In the genomic region with DNA sequence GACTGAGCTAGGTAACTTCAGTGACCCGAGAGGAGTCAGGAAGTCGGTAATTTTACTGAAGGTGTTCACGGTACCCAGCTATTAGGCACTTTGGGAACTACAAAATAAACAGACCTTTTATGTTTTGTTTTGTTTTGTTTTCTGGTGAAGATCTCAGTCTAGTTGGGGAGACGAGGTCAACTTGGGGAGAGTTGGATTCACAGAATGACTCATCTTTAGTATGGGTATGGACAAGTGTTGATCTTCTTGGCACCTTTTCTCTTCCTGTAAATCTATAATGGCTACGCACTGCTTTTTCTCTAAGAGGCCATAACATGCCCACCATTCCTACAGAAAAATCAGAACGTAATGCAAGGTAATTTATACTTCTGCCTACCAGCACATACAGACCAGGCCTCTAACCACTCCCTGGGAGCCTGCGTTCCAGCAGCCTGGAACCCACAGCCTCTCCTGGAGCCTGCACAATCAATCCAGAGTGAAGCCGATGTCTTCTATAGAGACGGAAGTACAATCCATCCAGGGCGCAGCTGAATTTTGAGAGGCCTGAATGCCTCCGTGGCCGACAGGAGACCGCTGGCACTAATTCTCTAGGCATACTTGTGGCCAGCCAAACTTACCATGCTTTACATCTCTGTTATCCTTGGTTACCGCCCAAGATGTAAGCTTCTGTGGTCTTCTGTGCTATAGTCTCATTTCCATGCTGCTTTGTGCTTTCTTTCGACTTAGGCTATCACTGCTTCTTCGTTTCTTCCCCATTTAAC, we compare ENCODE assay signal across 8 cellular contexts. TPM values are rescaled to one million over a fixed set of nuclear protein-coding genes. Genes with fewer than 3 reads are reported as not detected.
A peak's percentile ranks its signal among the peaks of the same experiment; 100 is the strongest.
DNase-seq lines count a peak whose midpoint lies in the region; ATAC-seq and TF ChIP-seq lines count a peak whose summit lies in the region.

No MANE protein-coding gene starts in this region.

- DNase-seq in HK-2 (ENCODE audit: unreplicated experiment) (peak; percentile 30), WTC11 (ENCODE audit: low spot score) (no peak), esophagus squamous epithelium (lab: John Stamatoyannopoulos, UW) (no peak)
- no peak for DNase-seq in natural killer cell treated with Interleukin-12 subunit alpha and Interleukin-12 subunit beta and Interleukin-15 and Interleukin-18, amount 100 ng/mL, for 72 hours (ENCODE audit: low spot score)
- no peak for DNase-seq in effector CD4-positive, alpha-beta T cell

- CTCF ChIA-PET in WTC11 (lab: Charles Lee) = interaction anchor here (0.9 to 1.1 kb wide), 2 partner anchors 46 to 156 kb away, joined by 3 read pairs; no protein-coding TSS in a partner anchor

- no peaks in the 10 kb centered on the region for H3K27me3 ChIP-seq in BLaER1 treated with 17β-estradiol and CSF1 and Interleukin-3, amounts not matched to agents 10 nM and 100 nM
- no peaks in the 10 kb centered on the region for H3K27me3 ChIP-seq in esophagus squamous epithelium

- H3K27ac ChIP-seq in BLaER1 treated with 17β-estradiol and CSF1 and Interleukin-3, amounts not matched to agents 10 nM and 100 nM = peak overlapping the region; percentile 80 to 90 (median 86)
- H3K27ac ChIP-seq in esophagus squamous epithelium = peak overlapping the region; percentile 88 to 94 (median 93)

- peak overlapping the region; percentile 67 to 93 (median 78) for H3K4me3 ChIP-seq in BLaER1 treated with 17β-estradiol and CSF1 and Interleukin-3, amounts not matched to agents 10 nM and 100 nM
- peak overlapping the region; percentile 65 to 93 (median 84) for H3K4me3 ChIP-seq in esophagus squamous epithelium

- peak overlapping the region; percentile 99 for H3K27ac Mint-ChIP-seq in WTC11
- peak overlapping the region; percentile 93 to 99 for H3K27ac Mint-ChIP-seq in natural killer cell treated with Interleukin-12 subunit alpha and Interleukin-12 subunit beta and Interleukin-15 and Interleukin-18, amount 100 ng/mL, for 72 hours

- peaks cover 0 to 25% (median 6%) of the 10 kb centered on the region in 11 experiments; a peak in 7 of 22 replicates for H3K36me3 ChIP-seq in BLaER1 treated with 17β-estradiol and CSF1 and Interleukin-3, amounts not matched to agents 10 nM and 100 nM
- peaks cover 0 to 27% (median 0%) of the 10 kb centered on the region in 3 donors for H3K36me3 ChIP-seq in esophagus squamous epithelium

- H3K9me3 Mint-ChIP-seq in WTC11 = no peaks in the 10 kb centered on the region
- no peaks in the 10 kb centered on the region for H3K9me3 Mint-ChIP-seq in natural killer cell treated with Interleukin-12 subunit alpha and Interleukin-12 subunit beta and Interleukin-15 and Interleukin-18, amount 100 ng/mL, for 72 hours

- POLR2A ChIA-PET in WTC11 (lab: Charles Lee) = no interaction called here

- H3K27me3 Mint-ChIP-seq in WTC11 (ENCODE audit: low read depth) = no peaks in the 10 kb centered on the region
- H3K27me3 Mint-ChIP-seq in natural killer cell treated with Interleukin-12 subunit alpha and Interleukin-12 subunit beta and Interleukin-15 and Interleukin-18, amount 100 ng/mL, for 72 hours = no peaks in the 10 kb centered on the region

- H4K20me1 ChIP-seq in BLaER1 treated with 17β-estradiol and CSF1 and Interleukin-3, amounts not matched to agents 10 nM and 100 nM = peaks cover 23 to 55% (median 50%) of the 10 kb centered on the region in 11 experiments; a peak in 20 of 22 replicates

- H3K9me3 ChIP-seq in BLaER1 treated with 17β-estradiol and CSF1 and Interleukin-3, amounts not matched to agents 10 nM and 100 nM (replicated peaks in 1 of 11) = no peaks in the 10 kb centered on the region
- no peaks in the 10 kb centered on the region for H3K9me3 ChIP-seq in esophagus squamous epithelium

- TF ChIP-seq POLR2A in esophagus squamous epithelium (IDR thresholded peaks at IDR 0.05) = no peak

- no peaks in the 10 kb centered on the region for H3K36me3 Mint-ChIP-seq in WTC11
- no peaks in the 10 kb centered on the region for H3K36me3 Mint-ChIP-seq in natural killer cell treated with Interleukin-12 subunit alpha and Interleukin-12 subunit beta and Interleukin-15 and Interleukin-18, amount 100 ng/mL, for 72 hours

- H3K4me2 ChIP-seq in BLaER1 treated with 17β-estradiol and CSF1 and Interleukin-3, amounts not matched to agents 10 nM and 100 nM = peak overlapping the region; percentile 88 to 99 (median 96)

- ATAC-seq in GM18873 (IDR thresholded peaks at IDR 0.05; ENCODE audit: low FRiP score, unreplicated experiment) (peak; percentile 17), WTC11 (no peak), GM19328 (IDR thresholded peaks at IDR 0.05; ENCODE audit: unreplicated experiment) (no peak)
- ATAC-seq in natural killer cell treated with Interleukin-12 subunit alpha and Interleukin-12 subunit beta and Interleukin-15 and Interleukin-18, amount 100 ng/mL, for 72 hours = peak; percentile 46 to 63

- no peak for TF ChIP-seq CTCF in WTC11 (IDR thresholded peaks at IDR 0.05)
- TF ChIP-seq CTCF in esophagus squamous epithelium (IDR thresholded peaks at IDR 0.05) = no peak

- peaks cover 36% of the 10 kb centered on the region for H3K4me1 Mint-ChIP-seq in WTC11
- peaks cover 43 to 50% of the 10 kb centered on the region in 2 donors for H3K4me1 Mint-ChIP-seq in natural killer cell treated with Interleukin-12 subunit alpha and Interleukin-12 subunit beta and Interleukin-15 and Interleukin-18, amount 100 ng/mL, for 72 hours (ENCODE audit: low read depth in 2 of 2)

- intact Hi-C loops in esophagus squamous epithelium (cut with DNase I) = no loop called here

- peaks cover 19 to 37% (median 33%) of the 10 kb centered on the region in 10 experiments for H3K4me1 ChIP-seq in BLaER1 treated with 17β-estradiol and CSF1 and Interleukin-3, amounts not matched to agents 10 nM and 100 nM
- peaks cover 14 to 57% (median 15%) of the 10 kb centered on the region in 3 donors for H3K4me1 ChIP-seq in esophagus squamous epithelium

- 3 to 5% methylated on average over 16 of the region's 16 CpGs for WGBS in esophagus squamous epithelium, 2 donors

- peak overlapping the region; percentile 99 for H3K4me3 Mint-ChIP-seq in WTC11
- peak overlapping the region; percentile 87 for H3K4me3 Mint-ChIP-seq in natural killer cell treated with Interleukin-12 subunit alpha and Interleukin-12 subunit beta and Interleukin-15 and Interleukin-18, amount 100 ng/mL, for 72 hours

- H3K9ac ChIP-seq in BLaER1 treated with 17β-estradiol and CSF1 and Interleukin-3, amounts not matched to agents 10 nM and 100 nM = peak overlapping the region; percentile 81 to 92 (median 90)

TF ChIP-seq in WTC11, 78 proteins besides CTCF, POLR2A, EP300 and RAD21:
- TF ChIP-seq NFE2L1 (CRISPR knock-in tag; IDR thresholded peaks at IDR 0.05) (no peak), EMX1 (CRISPR knock-in tag; IDR thresholded peaks at IDR 0.05) (no peak), CREM (CRISPR knock-in tag; IDR thresholded peaks at IDR 0.05) (no peak)
- TF ChIP-seq, protein P1, sequence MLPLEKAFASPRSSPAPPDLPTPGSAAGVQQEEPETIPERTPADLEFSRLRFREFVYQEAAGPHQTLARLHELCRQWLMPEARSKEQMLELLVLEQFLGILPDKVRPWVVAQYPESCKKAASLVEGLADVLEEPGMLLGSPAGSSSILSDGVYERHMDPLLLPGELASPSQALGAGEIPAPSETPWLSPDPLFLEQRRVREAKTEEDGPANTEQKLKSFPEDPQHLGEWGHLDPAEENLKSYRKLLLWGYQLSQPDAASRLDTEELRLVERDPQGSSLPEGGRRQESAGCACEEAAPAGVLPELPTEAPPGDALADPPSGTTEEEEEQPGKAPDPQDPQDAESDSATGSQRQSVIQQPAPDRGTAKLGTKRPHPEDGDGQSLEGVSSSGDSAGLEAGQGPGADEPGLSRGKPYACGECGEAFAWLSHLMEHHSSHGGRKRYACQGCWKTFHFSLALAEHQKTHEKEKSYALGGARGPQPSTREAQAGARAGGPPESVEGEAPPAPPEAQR (CRISPR knock-in tag; IDR thresholded peaks at IDR 0.05) = no peak

RNA-seq across cellular contexts. Expression of a gene that starts 0.7 kb away (rescaled TPM):
- total RNA-seq in WTC11 (2021) = 61.1 to 64.6 TPM (median 61.7 TPM) in 3 replicates
- 10 to 100 TPM; 31.2 to 59.1 (median 40.0) TPM for total RNA-seq in esophagus squamous epithelium
- total RNA-seq in natural killer cell treated with Interleukin-12 subunit alpha and Interleukin-12 subunit beta and Interleukin-15 and Interleukin-18, amount 100 ng/mL, for 72 hours = 10 to 100 TPM; 85.0 to 90.1 TPM

RNA-seq across cellular contexts. Expression of a gene that starts 0.8 kb away (rescaled TPM):
- total RNA-seq in WTC11 (2021) (58.3 to 66.5 TPM (median 64.3 TPM) in 3 replicates), esophagus squamous epithelium (10 to 100 TPM in 3 of 4 donors, 1 to 10 TPM in 1; 7.7 to 22.5 (median 17.8) TPM)
- 10 to 100 TPM; 50.6 to 60.8 TPM for total RNA-seq in natural killer cell treated with Interleukin-12 subunit alpha and Interleukin-12 subunit beta and Interleukin-15 and Interleukin-18, amount 100 ng/mL, for 72 hours

Comparison
In these comparisons a context has a peak if more than half of its experiments do, and no peak if none do; other contexts are left out.
1. ATAC-seq: peak in GM18873 (single experiment) and natural killer cell treated with Interleukin-12 subunit alpha and Interleukin-12 subunit beta and Interleukin-15 and Interleukin-18, amount 100 ng/mL, for 72 hours (2 of 2); none in WTC11 (single experiment) and GM19328 (single experiment).